Comparison of ENCODE assay signal across 8 cellular contexts in genomic region chr1:75614455-75615379, GRCh38. TPM values are rescaled to one million over a fixed set of nuclear protein-coding genes. Genes with fewer than 3 reads are reported as not detected.
DNase-seq lines count a peak whose midpoint lies in the region; ATAC-seq and FAIRE-seq lines count a peak whose summit lies in the region.

No MANE protein-coding gene starts in this region.

- WGBS in mesodermal cell (ENCODE audit: insufficient coverage in 2 of 2), 2 experiments, result 2% methylated on average over 40 to 41 of the region's 51 CpGs

- H3K4me1 Mint-ChIP-seq in IgD-negative memory B cell (peaks cover 11 to 19% (median 14%) of the 10 kb centered on the region in 3 donors), T-helper 17 cell (peaks cover 16% of the 10 kb centered on the region)

- DNase-seq in GM03348 (ENCODE audit: low spot score) (peak; percentile 50), T-helper 17 cell (no peak), RCC 7860 (ENCODE audit: low spot score) (no peak)
- DNase-seq in effector memory CD4-positive, alpha-beta T cell, result no peak
- DNase-seq in stimulated activated naive CD8-positive, alpha-beta T cell treated with anti-CD3 and anti-CD28 coated beads, Interleukin-15, Interleukin-2, amounts not matched to agents 100 U/mL and 50 U/mL, for 24 hours, result peak; percentile 51

- no peak for FAIRE-seq in RCC 7860 (lab: Jason Lieb, UNC)

- H3K9me3 Mint-ChIP-seq in IgD-negative memory B cell, result peaks cover 0 to 1% (median under 1%) of the 10 kb centered on the region in 3 donors

- H3K27ac Mint-ChIP-seq in IgD-negative memory B cell, result peak overlapping the region in 1 of 3 donors; percentile 7
- H3K27ac Mint-ChIP-seq in T-helper 17 cell, result no peak overlapping the region

- H3K4me1 ChIP-seq in effector memory CD4-positive, alpha-beta T cell (ENCODE audit: control insufficient read depth, insufficient read depth, low read length, poor library complexity, severe bottlenecking), result peaks cover 12% of the 10 kb centered on the region
- no peaks in the 10 kb centered on the region for H3K4me1 ChIP-seq in mesodermal cell (ENCODE audit: control insufficient read depth, insufficient read depth, low read length, poor library complexity, severe bottlenecking)

- H3K27me3 ChIP-seq in effector memory CD4-positive, alpha-beta T cell (replicated peaks; ENCODE audit: control insufficient read depth, insufficient read depth, low read length, poor library complexity, severe bottlenecking), result peaks cover 30% of the 10 kb centered on the region

- H3K9me3 ChIP-seq in T-helper 17 cell (ENCODE audit: control insufficient read depth, low read length, poor library complexity, severe bottlenecking) (no peaks in the 10 kb centered on the region), mesodermal cell (ENCODE audit: control insufficient read depth, low read length) (no peaks in the 10 kb centered on the region)
- H3K9me3 ChIP-seq in effector memory CD4-positive, alpha-beta T cell (ENCODE audit: control insufficient read depth, low read length), result no peaks in the 10 kb centered on the region

- H3K4me3 Mint-ChIP-seq in IgD-negative memory B cell (peak overlapping the region; percentile 15 to 91 (median 75)), T-helper 17 cell (peak overlapping the region; percentile 77)

- H3K27me3 Mint-ChIP-seq in IgD-negative memory B cell (peaks cover 43% of the 10 kb centered on the region), T-helper 17 cell (peaks cover 66% of the 10 kb centered on the region)

- H3K36me3 Mint-ChIP-seq in IgD-negative memory B cell, result no peaks in the 10 kb centered on the region
- H3K36me3 Mint-ChIP-seq in T-helper 17 cell (ENCODE audit: low read depth), result peaks cover 9% of the 10 kb centered on the region

- peak; percentile 92 for ATAC-seq in GM21619 (IDR thresholded peaks at IDR 0.05; ENCODE audit: unreplicated experiment)
- peak; percentile 68 for ATAC-seq in T-helper 17 cell
- peak; percentile 87 for ATAC-seq in stimulated activated naive CD8-positive, alpha-beta T cell treated with anti-CD3 and anti-CD28 coated beads, Interleukin-15, Interleukin-2, amounts not matched to agents 100 U/mL and 50 U/mL, for 24 hours

- H3K36me3 ChIP-seq in effector memory CD4-positive, alpha-beta T cell (ENCODE audit: control insufficient read depth, insufficient read depth, low read length), result no peaks in the 10 kb centered on the region
- no peaks in the 10 kb centered on the region for H3K36me3 ChIP-seq in mesodermal cell (ENCODE audit: control insufficient read depth, insufficient read depth, low read length)

- H3K4me3 ChIP-seq in effector memory CD4-positive, alpha-beta T cell (ENCODE audit: insufficient read depth, low read depth, low read length, poor library complexity, severe bottlenecking), result peak overlapping the region; percentile 49
- H3K4me3 ChIP-seq in mesodermal cell (ENCODE audit: extremely low read depth, insufficient read depth, low read length, poor library complexity, severe bottlenecking), result peak overlapping the region; percentile 42

- no peak overlapping the region for H3K27ac ChIP-seq in effector memory CD4-positive, alpha-beta T cell (ENCODE audit: insufficient read depth, low read length, poor library complexity, severe bottlenecking)
- no peak overlapping the region for H3K27ac ChIP-seq in mesodermal cell (ENCODE audit: low read depth, low read length, severe bottlenecking)

RNA-seq across cellular contexts. Expression of gene SLC44A5, which starts 3.8 kb away (rescaled TPM):
- 2.7 TPM for polyA plus RNA-seq in IgD-negative memory B cell
- total RNA-seq in T-helper 17 cell, result 1 to 10 TPM in 1 of 2 donors, not detected in 1; 1.1 TPM
- 6.7 TPM for polyA plus RNA-seq in mesodermal cell (2013, experiment 1 of 2)
- polyA plus RNA-seq in mesodermal cell (2013, experiment 2 of 2), result 5.1 TPM

Comparison
In these comparisons a context has a peak if more than half of its experiments do, and no peak if none do; other contexts are left out.
1. DNase-seq: peak in GM03348 (single experiment) and stimulated activated naive CD8-positive, alpha-beta T cell treated with anti-CD3 and anti-CD28 coated beads, Interleukin-15, Interleukin-2, amounts not matched to agents 100 U/mL and 50 U/mL, for 24 hours (single experiment); none in T-helper 17 cell (0 of 3), effector memory CD4-positive, alpha-beta T cell (0 of 3) and RCC 7860 (single experiment).
2. Peak in every context shown above with its lines, with median percentiles within 50 percentile points of each other: ATAC-seq.